8 cellular contexts compared by ENCODE assay signal in the genomic region with DNA sequence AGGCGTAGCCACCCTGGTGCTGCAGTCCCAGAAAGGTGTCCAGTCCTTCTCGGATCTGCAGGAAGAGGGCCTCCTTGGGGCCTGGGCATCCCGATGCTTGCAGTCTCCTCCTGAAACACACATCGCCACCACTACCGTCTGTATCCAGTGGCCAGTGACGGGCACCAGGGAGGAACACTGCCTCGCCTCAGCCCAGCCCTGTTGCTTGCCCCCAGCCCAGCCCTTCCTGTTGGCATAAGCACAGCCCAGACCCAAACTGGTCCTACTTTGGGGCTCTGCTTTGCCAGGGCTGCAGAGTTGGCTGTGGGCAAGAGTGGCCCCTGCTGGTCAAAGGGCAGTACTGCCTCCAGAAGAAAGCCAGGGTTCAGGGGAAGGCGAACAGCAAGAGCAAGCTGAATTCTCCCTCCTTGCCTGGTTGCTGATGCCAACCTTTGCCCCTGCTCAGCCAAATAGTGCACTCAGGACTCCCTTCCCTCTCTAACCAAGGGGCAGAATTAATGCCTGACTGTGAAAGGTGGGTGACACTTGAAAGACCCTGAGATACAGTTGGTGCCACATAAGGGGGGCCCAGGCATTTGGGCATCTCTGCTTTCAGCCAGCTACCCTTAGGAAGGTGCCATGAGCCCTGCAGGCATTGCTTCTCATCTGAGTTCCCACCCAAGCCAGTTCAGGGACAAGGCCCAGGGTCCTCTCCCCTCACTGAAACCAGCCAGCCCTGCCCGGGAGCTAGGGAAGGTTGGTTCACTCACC. TPM values are rescaled to one million over a fixed set of nuclear protein-coding genes. Genes with fewer than 3 reads are reported as not detected.
DNase-seq lines count a peak whose midpoint lies in the region; ATAC-seq and TF ChIP-seq lines count a peak whose summit lies in the region.

No MANE protein-coding gene starts in this region.

- H3K4me1 Mint-ChIP-seq in nephron progenitor cell: peaks cover 44% of the 10 kb centered on the region

- peak; percentile 90 for ATAC-seq in stimulated activated naive CD8-positive, alpha-beta T cell treated with anti-CD3 and anti-CD28 coated beads, Interleukin-15, Interleukin-2, amounts not matched to agents 100 U/mL and 50 U/mL, for 24 hours

- TF ChIP-seq CTCF in Peyer's patch (IDR thresholded peaks at IDR 0.05) (peak; percentile 94 to 98 (median 98)), fibroblast of pulmonary artery (IDR thresholded peaks at IDR 0.05; ENCODE audit: low read length, missing control alignments) (peak; percentile 95), nephron progenitor cell (IDR thresholded peaks at IDR 0.05) (peak; percentile 96)

- no peaks in the 10 kb centered on the region for H3K27me3 ChIP-seq in Peyer's patch

- DNase-seq in DMS 273 (lab: John Stamatoyannopoulos, UW; ENCODE audit: unreplicated experiment) (peak; percentile 82), DMS 273 treated with DMSO at 0.1 percent for 48 hours (lab: John Stamatoyannopoulos, UW) (no peak), HUDEP-2 (lab: John Stamatoyannopoulos, UW; ENCODE audit: unreplicated experiment in 76 of 76) (peak in 65 of 76 experiments; percentile 8 to 83 (median 55)), Peyer's patch (peak; percentile 69 to 85 (median 79)), activated T-helper 1 cell treated with Interleukin-2 at 50 U/mL for 16 hours (ENCODE audit: low read depth) (peak; percentile 64), fibroblast of pulmonary artery (ENCODE audit: low read depth) (peak; percentile 78), nephron progenitor cell (peak; percentile 77)
- peak; percentile 79 for DNase-seq in stimulated activated naive CD8-positive, alpha-beta T cell treated with anti-CD3 and anti-CD28 coated beads, Interleukin-15, Interleukin-2, amounts not matched to agents 100 U/mL and 50 U/mL, for 24 hours

- no peaks in the 10 kb centered on the region for H3K36me3 ChIP-seq in Peyer's patch

- peaks cover 7% of the 10 kb centered on the region for H3K27me3 Mint-ChIP-seq in nephron progenitor cell (ENCODE audit: low read depth, poor library complexity)

- H3K9me3 Mint-ChIP-seq in nephron progenitor cell: no peaks in the 10 kb centered on the region

- peak overlapping the region in 2 of 4 donors; percentile 42 to 62 for H3K27ac ChIP-seq in Peyer's patch

- no peaks in the 10 kb centered on the region for H3K9me3 ChIP-seq in Peyer's patch

- no peak overlapping the region for H3K4me3 Mint-ChIP-seq in nephron progenitor cell

- H3K4me1 ChIP-seq in Peyer's patch: peaks cover 0 to 12% (median 8%) of the 10 kb centered on the region in 4 donors

- H3K27ac Mint-ChIP-seq in nephron progenitor cell: no peak overlapping the region

- no peaks in the 10 kb centered on the region for H3K36me3 Mint-ChIP-seq in nephron progenitor cell (ENCODE audit: low read depth)

- no peak for TF ChIP-seq POLR2A in Peyer's patch (IDR thresholded peaks at IDR 0.05)

- H3K4me3 ChIP-seq in Peyer's patch (peak overlapping the region in 3 of 4 donors; percentile 4 to 29 (median 6)), fibroblast of pulmonary artery (replicated peaks; ENCODE audit: low read depth, low read length) (peak overlapping the region; percentile 30)

RNA-seq across cellular contexts. Expression of a gene that starts 11.1 kb away (rescaled TPM):
- total RNA-seq in Peyer's patch: 100 to 1,000 TPM; 101 to 239 (median 149) TPM

RNA-seq across cellular contexts. Expression of a gene that starts 31.3 kb away (rescaled TPM):
- 100 to 1,000 TPM; 133 to 269 (median 202) TPM for total RNA-seq in Peyer's patch

RNA-seq across cellular contexts. Expression of a gene that starts 48.0 kb away (rescaled TPM):
- 1 to 10 TPM in 1 of 4 donors, not detected in 3; 2.3 TPM for total RNA-seq in Peyer's patch

RNA-seq across cellular contexts. Expression of a gene that starts 55.2 kb away (rescaled TPM):
- 100 to 1,000 TPM in 2 of 4 donors, 10 to 100 TPM in 2; 71.5 to 146 (median 96.4) TPM for total RNA-seq in Peyer's patch
